Comparison of ENCODE assay signal across 8 cellular contexts in genomic region chr6:131627724-131628682, GRCh38. TPM values are rescaled to one million over a fixed set of nuclear protein-coding genes. Genes with fewer than 3 reads are reported as not detected.
DNase-seq lines count a peak whose midpoint lies in the region; ATAC-seq, FAIRE-seq and TF ChIP-seq lines count a peak whose summit lies in the region.

A gene with protein sequence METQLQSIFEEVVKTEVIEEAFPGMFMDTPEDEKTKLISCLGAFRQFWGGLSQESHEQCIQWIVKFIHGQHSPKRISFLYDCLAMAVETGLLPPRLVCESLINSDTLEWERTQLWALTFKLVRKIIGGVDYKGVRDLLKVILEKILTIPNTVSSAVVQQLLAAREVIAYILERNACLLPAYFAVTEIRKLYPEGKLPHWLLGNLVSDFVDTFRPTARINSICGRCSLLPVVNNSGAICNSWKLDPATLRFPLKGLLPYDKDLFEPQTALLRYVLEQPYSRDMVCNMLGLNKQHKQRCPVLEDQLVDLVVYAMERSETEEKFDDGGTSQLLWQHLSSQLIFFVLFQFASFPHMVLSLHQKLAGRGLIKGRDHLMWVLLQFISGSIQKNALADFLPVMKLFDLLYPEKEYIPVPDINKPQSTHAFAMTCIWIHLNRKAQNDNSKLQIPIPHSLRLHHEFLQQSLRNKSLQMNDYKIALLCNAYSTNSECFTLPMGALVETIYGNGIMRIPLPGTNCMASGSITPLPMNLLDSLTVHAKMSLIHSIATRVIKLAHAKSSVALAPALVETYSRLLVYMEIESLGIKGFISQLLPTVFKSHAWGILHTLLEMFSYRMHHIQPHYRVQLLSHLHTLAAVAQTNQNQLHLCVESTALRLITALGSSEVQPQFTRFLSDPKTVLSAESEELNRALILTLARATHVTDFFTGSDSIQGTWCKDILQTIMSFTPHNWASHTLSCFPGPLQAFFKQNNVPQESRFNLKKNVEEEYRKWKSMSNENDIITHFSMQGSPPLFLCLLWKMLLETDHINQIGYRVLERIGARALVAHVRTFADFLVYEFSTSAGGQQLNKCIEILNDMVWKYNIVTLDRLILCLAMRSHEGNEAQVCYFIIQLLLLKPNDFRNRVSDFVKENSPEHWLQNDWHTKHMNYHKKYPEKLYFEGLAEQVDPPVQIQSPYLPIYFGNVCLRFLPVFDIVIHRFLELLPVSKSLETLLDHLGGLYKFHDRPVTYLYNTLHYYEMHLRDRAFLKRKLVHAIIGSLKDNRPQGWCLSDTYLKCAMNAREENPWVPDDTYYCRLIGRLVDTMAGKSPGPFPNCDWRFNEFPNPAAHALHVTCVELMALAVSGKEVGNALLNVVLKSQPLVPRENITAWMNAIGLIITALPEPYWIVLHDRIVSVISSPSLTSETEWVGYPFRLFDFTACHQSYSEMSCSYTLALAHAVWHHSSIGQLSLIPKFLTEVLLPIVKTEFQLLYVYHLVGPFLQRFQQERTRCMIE (N-terminal part only) (minus strand): TSS chr6:131628242. CDS start chr6:131628049, 193 bp downstream.

- peak within 1 kb of the TSS; percentile 82 for H3K4me2 ChIP-seq in keratinocyte (ENCODE audit: control insufficient read depth, extremely low read depth, insufficient read depth, low read depth, low read length)

- peak within 1 kb of the TSS; percentile 75 to 88 (median 83) for H3K4me3 ChIP-seq in keratinocyte (ENCODE audit: control insufficient read depth in 2 of 3, extremely low read depth in 1 of 3, insufficient read depth in 2 of 3, low read depth in 1 of 3, low read length in 3 of 3)

- peaks cover 0 to under 1% of the 10 kb centered on the region in 2 experiments for H3K36me3 ChIP-seq in keratinocyte (ENCODE audit: control insufficient read depth in 2 of 2, extremely low read depth in 1 of 2, insufficient read depth in 2 of 2, low read length in 2 of 2)

- H3K4me1 ChIP-seq in keratinocyte (ENCODE audit: control insufficient read depth, extremely low read depth, insufficient read depth, low read length), result peaks cover 6% of the 10 kb centered on the region

- DNase-seq in Ammon's horn (ENCODE audit: low spot score) (peak; percentile 96), NCI-H446 treated with DMSO at 0.1 percent for 48 hours (lab: John Stamatoyannopoulos, UW) (peak; percentile 76), cerebellar nuclear complex (lab: John Stamatoyannopoulos, UW) (peak; percentile 13 to 72), keratinocyte (ENCODE audit: low read depth, low spot score) (peak; percentile 56)
- peak; percentile 92 for DNase-seq in activated CD4-positive, CD25-positive, alpha-beta regulatory T cell treated with anti-CD3 and anti-CD28 coated beads, Interleukin-2, amount 50 U/mL, for 72 hours
- peak; percentile 92 to 98 for DNase-seq in stimulated activated CD4-positive, alpha-beta T cell treated with anti-CD3 and anti-CD28 coated beads, Interleukin-15, amount 100 ng/mL, for 1 hour (ENCODE audit: low read depth in 1 of 2, low spot score in 1 of 2)

- peak; percentile 17 for FAIRE-seq in keratinocyte (lab: Jason Lieb, UNC)

- H3K27ac ChIP-seq in keratinocyte (ENCODE audit: control insufficient read depth, insufficient read depth, low read length), result peak within 1 kb of the TSS; percentile 82

- H3K9ac ChIP-seq in keratinocyte (ENCODE audit: control insufficient read depth, extremely low read depth, insufficient read depth, low read length), result peak within 1 kb of the TSS; percentile 90

- H3K27me3 ChIP-seq in keratinocyte (ENCODE audit: control insufficient read depth, extremely low read depth, insufficient read depth, low read length), result no peaks in the 10 kb centered on the region

- H3K9me3 ChIP-seq in keratinocyte (ENCODE audit: control insufficient read depth, low read depth, low read length), result no peaks in the 10 kb centered on the region

- H2AFZ ChIP-seq in keratinocyte (ENCODE audit: control insufficient read depth, low read length), result peak within 1 kb of the TSS; percentile 95

- ATAC-seq in GM19043 (IDR thresholded peaks at IDR 0.05; ENCODE audit: low read depth, unreplicated experiment) (peak; percentile 98), HG03378 (IDR thresholded peaks at IDR 0.05; ENCODE audit: unreplicated experiment) (peak; percentile 93)

- peaks cover 12% of the 10 kb centered on the region for H3K79me2 ChIP-seq in keratinocyte (ENCODE audit: control insufficient read depth, insufficient read depth, low read length)

- peak; percentile 99 to 100 (median 99) for TF ChIP-seq CTCF in keratinocyte (optimal IDR thresholded peaks at IDR 0.05 in 1 of 3, IDR thresholded peaks at IDR 0.05 in 1 of 3, conservative IDR thresholded peaks at IDR 0.05 in 1 of 3; ENCODE audit: extremely low read depth in 1 of 3, insufficient read depth in 2 of 3, low read length in 3 of 3)

- no peaks in the 10 kb centered on the region for H3K9me1 ChIP-seq in keratinocyte (ENCODE audit: control insufficient read depth, extremely low read depth, insufficient read depth, low read length)

- no peaks in the 10 kb centered on the region for H4K20me1 ChIP-seq in keratinocyte (ENCODE audit: control insufficient read depth, extremely low read depth, insufficient read depth, low read length)

- dilution Hi-C loops in keratinocyte (cut with MboI; ENCODE audit: extremely low pct_ligation_motif_present, low sequenced_read_pairs), result no loop called here

RNA-seq across cellular contexts. Expression of the gene that starts here (rescaled TPM):
- polyA plus RNA-seq in keratinocyte, result 13.9 to 24.9 TPM (median 22.4 TPM) in 3 replicates
- polyA plus RNA-seq in keratinocyte (2011; ENCODE audit: low read depth), result 6.1 TPM
- polyA plus RNA-seq in keratinocyte (2011; cell fraction: cytosol; rRNA removed), result 5.7 and 12.7 TPM in 2 replicates
- polyA plus RNA-seq in keratinocyte (2011; cell fraction: nucleus; rRNA removed), result 38.1 and 47.7 TPM in 2 replicates
- 8.1 and 8.3 TPM in 2 replicates for polyA plus RNA-seq in keratinocyte (2012; ENCODE audit: low replicate concordance)
- 8.6 to 36.8 TPM (median 29.9 TPM) in 3 replicates for polyA minus RNA-seq in keratinocyte
- polyA minus RNA-seq in keratinocyte (2011; cell fraction: cytosol; rRNA and poly(A)+ RNA removed), result 9.2 TPM
- polyA minus RNA-seq in keratinocyte (2011; cell fraction: nucleus; rRNA and poly(A)+ RNA removed), result 31.5 and 56.6 TPM in 2 replicates

Comparison
In these comparisons a context has a peak if more than half of its experiments do, and no peak if none do; other contexts are left out.
1. Peak in every context shown above with its lines: DNase-seq, ATAC-seq, H3K4me3 ChIP-seq and H3K27ac ChIP-seq.
2. DNase-seq: peak in every context shown above with its lines; median percentile 96 in Ammon's horn; 95 in stimulated activated CD4-positive, alpha-beta T cell treated with anti-CD3 and anti-CD28 coated beads, Interleukin-15, amount 100 ng/mL, for 1 hour; 92 in activated CD4-positive, CD25-positive, alpha-beta regulatory T cell treated with anti-CD3 and anti-CD28 coated beads, Interleukin-2, amount 50 U/mL, for 72 hours; 76 in NCI-H446 treated with DMSO at 0.1 percent for 48 hours; 56 in keratinocyte; 42 in cerebellar nuclear complex.